In genomic region chr20:50265245-50265946, GRCh38 we compare ENCODE assay signal across 14 cellular contexts.
DNase-seq lines count a peak whose midpoint lies in the region; ATAC-seq, FAIRE-seq and TF ChIP-seq lines count a peak whose summit lies in the region.
"Had no signal": no experiment of that assay in that cellular context is flagged by ENCODE, and none has a peak within 500 bp of the region (broad histone marks: within the 10 kb centered on the region; RNA-seq: fewer than 3 reads in every experiment).

No MANE protein-coding gene starts in this region.

- no peak for ATAC-seq in natural killer cell treated with Interleukin-12 subunit alpha and Interleukin-12 subunit beta and Interleukin-15 and Interleukin-18, amount 100 ng/mL, for 72 hours
- ATAC-seq in natural killer cell (no peak), GM18861 (IDR thresholded peaks at IDR 0.05; ENCODE audit: unreplicated experiment) (no peak)

- no peaks in the 10 kb centered on the region for H3K9me3 ChIP-seq in H1 (ENCODE audit: insufficient read depth in 2 of 2, low read depth in 1 of 2, low read length in 1 of 2)
- H3K9me3 ChIP-seq in small intestine (ENCODE audit: control insufficient read depth, low read depth): no peaks in the 10 kb centered on the region
- H3K9me3 ChIP-seq: HAP-1, SJCRH30 had no signal

- TF ChIP-seq CTCF in natural killer cell (IDR thresholded peaks at IDR 0.05) (no peak), H1 (IDR thresholded peaks at IDR 0.05; ENCODE audit: control extremely low read depth in 1 of 3, insufficient read depth in 1 of 3, low read depth in 1 of 3, low read length in 3 of 3) (no peak)

- no peak overlapping the region for H4K91ac ChIP-seq in H1 (replicated peaks; ENCODE audit: insufficient read length, low read length)

- no peak overlapping the region for H3K4me3 ChIP-seq in H1 (ENCODE audit: extremely low read depth in 1 of 4, insufficient read depth in 2 of 4, low read depth in 3 of 4, low read length in 4 of 4)
- no peak overlapping the region for H3K4me3 ChIP-seq in small intestine (ENCODE audit: low read depth in 1 of 2, low read length in 2 of 2)
- H3K4me3 ChIP-seq: HAP-1, SJCRH30 had no signal

- no peaks in the 10 kb centered on the region for H3K79me2 ChIP-seq in H1 (ENCODE audit: control insufficient read depth in 1 of 2, insufficient read depth in 2 of 2, low read length in 2 of 2)

- H3K23me2 ChIP-seq in H1 (ENCODE audit: low read depth, low read length): no peaks in the 10 kb centered on the region

- no peak overlapping the region for H3K18ac ChIP-seq in H1 (ENCODE audit: extremely low read depth, low read length)

- H3K79me1 ChIP-seq in H1 (ENCODE audit: low read depth, low read length): no peaks in the 10 kb centered on the region

- no peak overlapping the region for H2BK120ac ChIP-seq in H1 (replicated peaks; ENCODE audit: low read depth, low read length)

- no peak overlapping the region for H2BK20ac ChIP-seq in H1 (ENCODE audit: low read length)

- no peak overlapping the region for H3K4me2 ChIP-seq in H1 (ENCODE audit: insufficient read depth in 1 of 2, low read depth in 2 of 2, low read length in 2 of 2)

- H3K36me3 ChIP-seq in H1 (ENCODE audit: control insufficient read depth in 2 of 4, insufficient read depth in 4 of 4, low read length in 3 of 4): no peaks in the 10 kb centered on the region
- H3K36me3 ChIP-seq in small intestine (ENCODE audit: control insufficient read depth in 2 of 2, insufficient read depth in 2 of 2, low read length in 2 of 2): no peaks in the 10 kb centered on the region
- H3K36me3 ChIP-seq: HAP-1, SJCRH30 had no signal

- FAIRE-seq in HTR-8/SVneo (lab: Jason Lieb, UNC) (peak; percentile 26), H1 (lab: Jason Lieb, UNC) (no peak), small intestine (lab: Jason Lieb, UNC) (no peak)

- no peak overlapping the region for H3K14ac ChIP-seq in H1 (ENCODE audit: insufficient read length)

- CTCF ChIA-PET in H1 (lab: Charles Lee; ENCODE audit: partially characterized antibody): interaction anchor here (0.6 to 5.0 kb wide), 11 partner anchors 9 to 237 kb away, joined by 3 to 45 read pairs (median 3); no protein-coding TSS in a partner anchor

- H2AK5ac ChIP-seq in H1 (ENCODE audit: low read depth, low read length): no peak overlapping the region

- H3K27ac ChIP-seq in H1 (ENCODE audit: low read depth, low read length) (no peak overlapping the region), small intestine (ENCODE audit: low read depth in 1 of 2, low read length in 1 of 2) (no peak overlapping the region)
- H3K27ac ChIP-seq: SJCRH30 had no signal

- H4K8ac ChIP-seq in H1 (ENCODE audit: extremely low read depth, insufficient read depth, low read length): peak overlapping the region; percentile 62

- intact Hi-C loops in natural killer cell (cut with micrococcal nuclease): no loop called here

- no peaks in the 10 kb centered on the region for H3K36me3 Mint-ChIP-seq in natural killer cell treated with Interleukin-12 subunit alpha and Interleukin-12 subunit beta and Interleukin-15 and Interleukin-18, amount 100 ng/mL, for 72 hours
- H3K36me3 Mint-ChIP-seq in natural killer cell: no peaks in the 10 kb centered on the region

- no peak for TF ChIP-seq EP300 in H1 (IDR thresholded peaks at IDR 0.05; ENCODE audit: borderline replicate concordance in 1 of 2, low read depth in 2 of 2, low read length in 2 of 2)

- H3K27me3 ChIP-seq in H1 (replicated peaks in 1 of 4; ENCODE audit: control insufficient read depth in 3 of 4, extremely low read depth in 1 of 4, insufficient read depth in 3 of 4, low read length in 3 of 4) (no peaks in the 10 kb centered on the region), small intestine (ENCODE audit: control insufficient read depth in 2 of 2, insufficient read depth in 2 of 2, low read length in 2 of 2) (no peaks in the 10 kb centered on the region)

- no peak overlapping the region for H2BK15ac ChIP-seq in H1 (ENCODE audit: low read length)

- H3K56ac ChIP-seq in H1 (replicated peaks; ENCODE audit: insufficient read length, low read depth, low read length): no peak overlapping the region

- 86% methylated on average over 12 of the region's 12 CpGs; no CpG with 5 or more reads in 1 of the 2 experiments for WGBS in H1 (ENCODE audit: extremely low coverage in 1 of 2, insufficient coverage in 1 of 2, insufficient read length in 1 of 2, insufficient replicate concordance in 2 of 2, low coverage in 1 of 2, low lambda C conversion rate in 2 of 2, missing lambda C conversion rate in 1 of 2), 2 experiments
- 91 to 94% (median 93%) methylated on average over 12 of the region's 12 CpGs for WGBS in small intestine, 3 donors

- H2BK5ac ChIP-seq in H1 (ENCODE audit: low read depth, low read length): no peak overlapping the region

- H3K27ac Mint-ChIP-seq in natural killer cell treated with Interleukin-12 subunit alpha and Interleukin-12 subunit beta and Interleukin-15 and Interleukin-18, amount 100 ng/mL, for 72 hours: peak overlapping the region; percentile 24 to 85
- H3K27ac Mint-ChIP-seq in natural killer cell: no peak overlapping the region

- no peak for TF ChIP-seq POLR2A in H1 (IDR thresholded peaks at IDR 0.05; ENCODE audit: control extremely low read depth in 1 of 2, low read depth in 2 of 2, low read length in 2 of 2)

- H3K27me3 Mint-ChIP-seq in natural killer cell treated with Interleukin-12 subunit alpha and Interleukin-12 subunit beta and Interleukin-15 and Interleukin-18, amount 100 ng/mL, for 72 hours: peaks cover 0 to 2% of the 10 kb centered on the region in 2 donors
- peaks cover 0 to 13% of the 10 kb centered on the region in 2 donors for H3K27me3 Mint-ChIP-seq in natural killer cell (ENCODE audit: low read depth in 2 of 2)

- no peaks in the 10 kb centered on the region for H3K9me3 Mint-ChIP-seq in natural killer cell treated with Interleukin-12 subunit alpha and Interleukin-12 subunit beta and Interleukin-15 and Interleukin-18, amount 100 ng/mL, for 72 hours
- H3K9me3 Mint-ChIP-seq in natural killer cell: no peaks in the 10 kb centered on the region

- H2BK12ac ChIP-seq in H1 (ENCODE audit: low read depth, low read length): no peak overlapping the region

- DNase-seq in natural killer cell treated with Interleukin-12 subunit alpha and Interleukin-12 subunit beta and Interleukin-15 and Interleukin-18, amount 100 ng/mL, for 72 hours (ENCODE audit: low spot score): no peak
- DNase-seq in natural killer cell (no peak), HTR-8/SVneo (ENCODE audit: insufficient read length, low spot score) (no peak), H1 (ENCODE audit: low read depth in 1 of 2, low spot score in 2 of 2) (no peak), H4 (ENCODE audit: low spot score) (no peak), small intestine (no peak)
- DNase-seq: KBM-7, NCI-H1048, NCI-H146, NCI-H2081 treated with DMSO at 0.1 percent for 48 hours, NCI-H524 had no signal

- no peak overlapping the region for H3K9ac ChIP-seq in H1 (replicated peaks in 1 of 4; ENCODE audit: extremely low read depth in 1 of 4, low read depth in 3 of 4, low read length in 3 of 4)

- no peaks in the 10 kb centered on the region for H4K20me1 ChIP-seq in H1 (replicated peaks in 1 of 2; ENCODE audit: control insufficient read depth in 1 of 2, insufficient read depth in 2 of 2, low read length in 2 of 2)

- POLR2A ChIA-PET in H1 (lab: Charles Lee; ENCODE audit: partially characterized antibody): interaction anchor here (0.6 kb wide), 1 partner anchor 630 kb away, joined by 4 read pairs; no protein-coding TSS in a partner anchor

- TF ChIP-seq RAD21 in H1 (IDR thresholded peaks at IDR 0.05 in 1 of 2, conservative IDR thresholded peaks at IDR 0.05 in 1 of 2; ENCODE audit: low read depth in 2 of 2, low read length in 2 of 2): no peak

- H2AFZ ChIP-seq in H1 (ENCODE audit: low read length): no peak overlapping the region

- no peak overlapping the region for H3K4me3 Mint-ChIP-seq in natural killer cell treated with Interleukin-12 subunit alpha and Interleukin-12 subunit beta and Interleukin-15 and Interleukin-18, amount 100 ng/mL, for 72 hours
- H3K4me3 Mint-ChIP-seq in natural killer cell: no peak overlapping the region

- H4K5ac ChIP-seq in H1 (ENCODE audit: insufficient read length, low read depth, low read length): no peak overlapping the region

- H3K4ac ChIP-seq in H1 (replicated peaks; ENCODE audit: insufficient read length, low read depth, low read length): no peak overlapping the region

- H3K4me1 ChIP-seq in H1 (replicated peaks in 1 of 4; ENCODE audit: control insufficient read depth in 3 of 4, insufficient read depth in 4 of 4, low read length in 3 of 4): peaks cover 4 to 9% (median 8%) of the 10 kb centered on the region in 4 experiments; a peak in 6 of 7 replicates
- peaks cover 0 to 3% of the 10 kb centered on the region in 2 donors for H3K4me1 ChIP-seq in small intestine (ENCODE audit: control insufficient read depth in 2 of 2, insufficient read depth in 1 of 2, low read depth in 1 of 2, low read length in 1 of 2)

- H3K4me1 Mint-ChIP-seq in natural killer cell treated with Interleukin-12 subunit alpha and Interleukin-12 subunit beta and Interleukin-15 and Interleukin-18, amount 100 ng/mL, for 72 hours (ENCODE audit: low read depth in 2 of 2): peaks cover 11 to 26% of the 10 kb centered on the region in 2 donors
- H3K4me1 Mint-ChIP-seq in natural killer cell: peaks cover 9 to 17% of the 10 kb centered on the region in 2 donors

- H3K23ac ChIP-seq in H1 (ENCODE audit: insufficient read length): no peak overlapping the region

TF ChIP-seq in H1, 55 proteins besides CTCF, POLR2A, EP300 and RAD21:
- no peak for TF ChIP-seq RFX5 (IDR thresholded peaks at IDR 0.05; ENCODE audit: borderline replicate concordance, low read depth, low read length)
- 0 out of 2 replicates have a peak, but pooled peaks have one; percentile 36 for TF ChIP-seq KDM1A (IDR thresholded peaks at IDR 0.05; ENCODE audit: borderline replicate concordance, low read length)

Comparison
In these comparisons a context has a peak if more than half of its experiments do, and no peak if none do; other contexts are left out.
1. H3K27ac Mint-ChIP-seq: peak in natural killer cell treated with Interleukin-12 subunit alpha and Interleukin-12 subunit beta and Interleukin-15 and Interleukin-18, amount 100 ng/mL, for 72 hours (2 of 2); none in natural killer cell (0 of 2).